ENCODE assay signal across 9 cellular contexts in genomic region chrX:85052636-85053343, GRCh38. TPM values are rescaled to one million over a fixed set of nuclear protein-coding genes. Genes with fewer than 3 reads are reported as not detected.
A peak's percentile ranks its signal among the peaks of the same experiment; 100 is the strongest.
DNase-seq lines count a peak whose midpoint lies in the region; ATAC-seq and TF ChIP-seq lines count a peak whose summit lies in the region.
"Had no signal": no experiment of that assay in that cellular context is flagged by ENCODE, and none has a peak within 500 bp of the region (broad histone marks: within the 10 kb centered on the region; RNA-seq: fewer than 3 reads in every experiment).

No MANE protein-coding gene starts in this region.

- no peaks in the 10 kb centered on the region for H3K9me3 Mint-ChIP-seq in Calu3 (ENCODE audit: low read depth, unreplicated experiment)
- H3K9me3 Mint-ChIP-seq in HFFc6, result no peaks in the 10 kb centered on the region
- no peaks in the 10 kb centered on the region for H3K9me3 Mint-ChIP-seq in immature natural killer cell

- BruUV-seq in Calu3 (replicated peaks; lab: Mats Ljungman, UMichigan), result no TSS peak

- H2BK15ac ChIP-seq in mesenchymal stem cell (ENCODE audit: low read depth, poor library complexity, severe bottlenecking), result no peak overlapping the region

- no peak for TF ChIP-seq CTCF in Calu3 (IDR thresholded peaks at IDR 0.05; ENCODE audit: unreplicated experiment)
- TF ChIP-seq CTCF in HFFc6 (IDR thresholded peaks at IDR 0.05), result peak; percentile 68
- TF ChIP-seq CTCF in astrocyte of the spinal cord (IDR thresholded peaks at IDR 0.05; ENCODE audit: low read depth, low read length), result peak; percentile 40

- no peak for ATAC-seq in GM18858 (IDR thresholded peaks at IDR 0.05; ENCODE audit: unreplicated experiment)

- H3K36me3 Mint-ChIP-seq in Calu3 (ENCODE audit: insufficient read depth, unreplicated experiment) (no peaks in the 10 kb centered on the region), HFFc6 (ENCODE audit: low read depth) (no peaks in the 10 kb centered on the region; the same call in 1 of the 2 replicates), immature natural killer cell (peaks cover 0 to 4% (median 0%) of the 10 kb centered on the region in 3 donors)

- DNase-seq in Calu3, result no peak
- peak; percentile 79 for DNase-seq in HFFc6
- peak; percentile 83 for DNase-seq in astrocyte of the spinal cord (ENCODE audit: low read depth, low spot score)
- peak; percentile 66 for DNase-seq in mesenchymal stem cell
- DNase-seq in immature natural killer cell, result no peak
- DNase-seq in NCI-H774 (lab: John Stamatoyannopoulos, UW), result no peak
- no peak for DNase-seq in NCI-H2196 (lab: John Stamatoyannopoulos, UW; ENCODE audit: unreplicated experiment)
- DNase-seq: central memory CD4-positive, alpha-beta T cell had no signal

- H3K36me3 ChIP-seq in mesenchymal stem cell (ENCODE audit: control insufficient read depth in 1 of 2, insufficient read depth in 2 of 2, low read depth in 1 of 2, low read length in 2 of 2), result no peaks in the 10 kb centered on the region

- H3K4me2 ChIP-seq in mesenchymal stem cell (ENCODE audit: low read length, poor library complexity, severe bottlenecking), result no peak overlapping the region

- in situ Hi-C loops in astrocyte of the spinal cord (cut with HindIII; ENCODE audit: low sequenced_read_pairs), result no loop called here

- CTCF ChIA-PET in Calu3 (lab: Charles Lee), result interaction anchor here (0.5 to 1.3 kb wide), 4 partner anchors 123 to 551 kb away, joined by 3 to 11 read pairs (median 4); no protein-coding TSS in a partner anchor

- intact Hi-C loops in Calu3 (cut with micrococcal nuclease; ENCODE audit: unreplicated experiment), result loop anchor here (1.0 to 5.0 kb wide), 3 partner anchors 145 to 715 kb away; no protein-coding TSS in a partner anchor

- no peak overlapping the region for H2AFZ ChIP-seq in mesenchymal stem cell (ENCODE audit: low read depth, low read length)

- H3K4me1 Mint-ChIP-seq in Calu3 (ENCODE audit: low read depth, unreplicated experiment) (peaks cover 8% of the 10 kb centered on the region), HFFc6 (ENCODE audit: low read depth) (peaks cover 28% of the 10 kb centered on the region), immature natural killer cell (no peaks in the 10 kb centered on the region)

- H3K4me1 ChIP-seq in mesenchymal stem cell (ENCODE audit: control insufficient read depth, insufficient read depth, low read depth, low read length), result no peaks in the 10 kb centered on the region

- no peak overlapping the region for H2BK5ac ChIP-seq in mesenchymal stem cell (ENCODE audit: low read depth, low read length, poor library complexity, severe bottlenecking)

- no peak overlapping the region for H2AK5ac ChIP-seq in mesenchymal stem cell (ENCODE audit: low read length, severe bottlenecking)

- H4K8ac ChIP-seq in mesenchymal stem cell (ENCODE audit: low read length), result no peak overlapping the region

- no CpG with 5 or more reads among the region's 2 CpGs for WGBS in mesenchymal stem cell

- no peaks in the 10 kb centered on the region for H3K9me3 ChIP-seq in mesenchymal stem cell (ENCODE audit: control insufficient read depth, low read length)

- H3K4me3 Mint-ChIP-seq in Calu3 (ENCODE audit: low read depth, unreplicated experiment) (no peak overlapping the region), HFFc6 (peak overlapping the region; percentile 77), immature natural killer cell (no peak overlapping the region)

- peak overlapping the region; percentile 16 for H3K27ac Mint-ChIP-seq in Calu3 (ENCODE audit: unreplicated experiment)
- peak overlapping the region; percentile 84 for H3K27ac Mint-ChIP-seq in HFFc6
- no peak overlapping the region for H3K27ac Mint-ChIP-seq in immature natural killer cell

- no peaks in the 10 kb centered on the region for H3K27me3 ChIP-seq in mesenchymal stem cell (ENCODE audit: control insufficient read depth in 1 of 2, insufficient read depth in 1 of 2, low read length in 2 of 2)

- H2BK12ac ChIP-seq in mesenchymal stem cell (ENCODE audit: low read length in 2 of 2), result no peak overlapping the region

- no peak overlapping the region for H3K18ac ChIP-seq in mesenchymal stem cell (ENCODE audit: low read depth in 1 of 2, low read length in 2 of 2)

- H3K4me3 ChIP-seq in astrocyte of the spinal cord (ENCODE audit: low read depth, low read length) (no peak overlapping the region), mesenchymal stem cell (ENCODE audit: insufficient read depth in 1 of 2, low read depth in 1 of 2, low read length in 2 of 2) (no peak overlapping the region)

- H3K27ac ChIP-seq in mesenchymal stem cell (ENCODE audit: low read length, poor library complexity, severe bottlenecking), result no peak overlapping the region

- H3K79me1 ChIP-seq in mesenchymal stem cell (replicated peaks; ENCODE audit: low read length, poor library complexity, severe bottlenecking), result no peaks in the 10 kb centered on the region

- H3K14ac ChIP-seq in mesenchymal stem cell (ENCODE audit: low read length in 2 of 2), result no peak overlapping the region

- no peak overlapping the region for H3K4ac ChIP-seq in mesenchymal stem cell (ENCODE audit: low read depth in 1 of 2, low read length in 2 of 2)

- H3K23ac ChIP-seq in mesenchymal stem cell (ENCODE audit: low read length in 2 of 2), result no peak overlapping the region

- no peaks in the 10 kb centered on the region for H3K27me3 Mint-ChIP-seq in Calu3 (ENCODE audit: unreplicated experiment)
- H3K27me3 Mint-ChIP-seq in HFFc6 (ENCODE audit: insufficient read depth), result no peaks in the 10 kb centered on the region
- H3K27me3 Mint-ChIP-seq in immature natural killer cell (ENCODE audit: low read depth in 3 of 3), result peaks cover 0 to 3% (median 2%) of the 10 kb centered on the region in 3 donors

- no peak overlapping the region for H2BK120ac ChIP-seq in mesenchymal stem cell (ENCODE audit: low read depth, low read length)

- peak overlapping the region; percentile 85 for H3K9ac ChIP-seq in mesenchymal stem cell (ENCODE audit: low read length)

- H4K91ac ChIP-seq in mesenchymal stem cell (ENCODE audit: low read length), result no peak overlapping the region

RNA-seq across cellular contexts. Expression of gene APOOL, which starts 49.1 kb away (rescaled TPM):
- total RNA-seq in Calu3 (2022), result 37.1 TPM in 2 replicates
- total RNA-seq in HFFc6 (2021; fragmentation: NEBNext Ultra II Directional; extraction: Animal tissue kit (Norgen Biotek cat#: 25700)), result 10 to 100 TPM; 21.3 to 28.4 (median 25.3) TPM
- 9.3 TPM for polyA plus RNA-seq in mesenchymal stem cell (2013, experiment 1 of 2)
- 9.5 TPM for polyA plus RNA-seq in mesenchymal stem cell (2013, experiment 2 of 2)
- 1 to 10 TPM in 2 of 3 donors, under 1 TPM in 1; 0.74 to 4.8 (median 1.2) TPM for polyA plus RNA-seq in immature natural killer cell

Comparison
In these comparisons a context has a peak if more than half of its experiments do, and no peak if none do; other contexts are left out.
1. DNase-seq: peak in HFFc6 (single experiment), astrocyte of the spinal cord (single experiment) and mesenchymal stem cell (single experiment); none in Calu3 (single experiment), immature natural killer cell (0 of 3), NCI-H774 (single experiment) and NCI-H2196 (single experiment).
2. H3K27ac Mint-ChIP-seq: peak in Calu3 (single experiment) and HFFc6 (single experiment); none in immature natural killer cell (0 of 6).